ENCODE assay signal across 8 cellular contexts in the genomic region with DNA sequence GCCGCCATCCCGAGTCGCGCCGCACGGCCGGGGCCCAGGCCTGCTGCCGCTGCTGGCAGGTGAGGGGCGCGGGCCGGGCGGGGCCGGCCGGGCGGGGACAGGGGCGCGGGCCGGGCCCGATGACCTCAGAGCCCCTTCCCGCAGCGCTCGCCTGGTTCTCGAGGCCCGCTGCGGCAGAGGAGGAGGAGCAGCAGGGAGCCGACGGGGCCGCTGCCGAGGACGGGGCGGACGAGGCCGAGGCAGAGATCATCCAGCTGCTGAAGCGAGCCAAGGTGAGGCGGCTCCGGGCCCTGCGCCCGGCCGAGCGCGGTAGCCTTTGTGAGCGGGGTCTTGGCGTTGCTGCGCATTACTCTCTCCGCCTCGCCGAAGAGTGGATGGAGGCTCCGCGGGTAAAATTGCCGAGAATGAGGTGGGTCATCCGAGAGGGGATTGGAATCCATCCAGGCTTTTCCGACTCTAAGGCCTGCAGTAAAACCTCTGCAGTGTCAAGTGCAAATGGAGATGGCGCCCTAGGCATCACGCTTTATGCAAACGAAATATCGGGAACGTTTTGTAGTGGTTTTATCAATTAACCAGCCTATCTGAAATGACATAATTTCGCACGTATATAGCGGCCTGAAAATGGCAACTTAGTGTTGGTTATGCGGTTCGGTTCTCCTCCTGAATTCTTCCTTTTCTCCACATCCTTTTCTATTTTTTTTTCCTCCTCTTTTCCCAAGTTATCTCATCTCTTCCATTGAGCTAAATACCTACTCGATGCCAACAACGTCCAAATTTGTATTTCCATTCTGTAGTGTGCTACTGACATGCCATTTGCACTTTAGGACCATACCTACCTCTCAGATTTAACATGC. TPM values are rescaled to one million over a fixed set of nuclear protein-coding genes. Genes with fewer than 3 reads are reported as not detected.
A peak's percentile ranks its signal among the peaks of the same experiment; 100 is the strongest.
DNase-seq lines count a peak whose midpoint lies in the region; ATAC-seq and TF ChIP-seq lines count a peak whose summit lies in the region.

No MANE protein-coding gene starts in this region.

- H2AFZ ChIP-seq in OCI-LY3 (ENCODE audit: low read depth, low read length) = peak overlapping the region; percentile 41; the same call in 1 of the 2 replicates

- peaks cover 28% of the 10 kb centered on the region for H3K79me2 ChIP-seq in OCI-LY3 (ENCODE audit: low read length)

- peak overlapping the region; percentile 73 for H3K4me2 ChIP-seq in OCI-LY3 (ENCODE audit: low read length)

- no peaks in the 10 kb centered on the region for H3K27me3 Mint-ChIP-seq in chondrocyte (ENCODE audit: low read depth)

- peaks cover 4% of the 10 kb centered on the region for H3K9me3 Mint-ChIP-seq in chondrocyte (ENCODE audit: low read depth)

- DNase-seq in ACHN (peak; percentile 49), chondrocyte (ENCODE audit: low spot score) (no peak), lung (ENCODE audit: low spot score) (no peak), tibial artery (peak; percentile 24 to 74), NCI-H226 (no peak)

- in situ Hi-C loops in ACHN (cut with HindIII; ENCODE audit: low pct_ligation_motif_present, low pct_unique_long_range_greater_than_20kb, low sequenced_read_pairs) = no loop called here

- H3K9ac ChIP-seq in OCI-LY3 (ENCODE audit: low read length) = peak overlapping the region; percentile 85

- no peaks in the 10 kb centered on the region for H3K27me3 ChIP-seq in OCI-LY3 (ENCODE audit: low read depth, low read length)
- no peaks in the 10 kb centered on the region for H3K27me3 ChIP-seq in lung (ENCODE audit: control insufficient read depth, insufficient read depth)
- H3K27me3 ChIP-seq in tibial artery = no peaks in the 10 kb centered on the region

- peak overlapping the region; percentile 75 for H3K4me3 Mint-ChIP-seq in chondrocyte (ENCODE audit: unreplicated experiment)

- H3K36me3 ChIP-seq in OCI-LY3 (replicated peaks; ENCODE audit: low read depth, low read length) = peaks cover 21% of the 10 kb centered on the region
- peaks cover 18 to 19% of the 10 kb centered on the region in 2 donors for H3K36me3 ChIP-seq in lung (ENCODE audit: control insufficient read depth in 2 of 2, insufficient read depth in 2 of 2, low read length in 2 of 2)
- peaks cover 36 to 46% (median 40%) of the 10 kb centered on the region in 3 donors for H3K36me3 ChIP-seq in tibial artery

- H3K4me1 ChIP-seq in OCI-LY3 (ENCODE audit: low read length) = peaks cover 14% of the 10 kb centered on the region
- peaks cover 3 to 10% of the 10 kb centered on the region in 2 donors for H3K4me1 ChIP-seq in lung (ENCODE audit: control insufficient read depth in 2 of 2, insufficient read depth in 2 of 2, low read length in 2 of 2)
- H3K4me1 ChIP-seq in tibial artery = peaks cover 0 to 23% (median 15%) of the 10 kb centered on the region in 4 donors

- peak overlapping the region; percentile 59 for H3K27ac ChIP-seq in OCI-LY3 (ENCODE audit: low read length)
- H3K27ac ChIP-seq in lung (ENCODE audit: low read depth in 1 of 2, low read length in 1 of 2) = peak overlapping the region; percentile 88 to 98
- peak overlapping the region; percentile 91 to 93 for H3K27ac ChIP-seq in tibial artery

- no peak for TF ChIP-seq POLR2A in GM18505 (IDR thresholded peaks at IDR 0.05; ENCODE audit: borderline replicate concordance, extremely low read depth, insufficient read depth, insufficient read length)

- H3K9me3 ChIP-seq in OCI-LY3 (ENCODE audit: insufficient read depth, low read length) (0 out of 2 replicates have a peak, but pooled peaks cover 3% of the 10 kb centered on the region), lung (ENCODE audit: control insufficient read depth in 2 of 2, insufficient read depth in 1 of 2, low read length in 1 of 2) (no peaks in the 10 kb centered on the region), tibial artery (no peaks in the 10 kb centered on the region)

- TF ChIP-seq CTCF in OCI-LY3 (IDR thresholded peaks at IDR 0.05; ENCODE audit: low read depth, low read length) = no peak
- peak; percentile 33 for TF ChIP-seq CTCF in chondrocyte (IDR thresholded peaks at IDR 0.05)
- TF ChIP-seq CTCF in lung (IDR thresholded peaks at IDR 0.05; ENCODE audit: control extremely low read depth, extremely low read depth) = no peak
- TF ChIP-seq CTCF in tibial artery (IDR thresholded peaks at IDR 0.05) = no peak

- peak; percentile 43 for ATAC-seq in GM18505 (IDR thresholded peaks at IDR 0.05; ENCODE audit: unreplicated experiment)
- peak; percentile 26 for ATAC-seq in HG03039 (IDR thresholded peaks at IDR 0.05; ENCODE audit: unreplicated experiment)
- peak; percentile 6 for ATAC-seq in lung (ENCODE audit: insufficient read depth, low FRiP score)

- H4K20me1 ChIP-seq in OCI-LY3 (ENCODE audit: insufficient read depth, low read length) = peaks cover 7% of the 10 kb centered on the region; the same call in 1 of the 2 replicates

- WGBS in lung, 2 donors = 1% methylated on average over 39 to 64 of the region's 64 CpGs

- H3K4me3 ChIP-seq in OCI-LY3 (ENCODE audit: low read length) (peak overlapping the region; percentile 98), lung (peak overlapping the region; percentile 93), tibial artery (peak overlapping the region; percentile 77 to 88)

- peaks cover 30% of the 10 kb centered on the region for H3K4me1 Mint-ChIP-seq in chondrocyte (ENCODE audit: low read depth)

- intact Hi-C loops in tibial artery (cut with DNase I; ENCODE audit: low total_unique reads) = loop anchor here (5.0 kb wide), 1 partner anchor 738 kb away; no protein-coding TSS in a partner anchor

- H3K27ac Mint-ChIP-seq in chondrocyte (ENCODE audit: unreplicated experiment) = peak overlapping the region; percentile 89

- peaks cover 32% of the 10 kb centered on the region for H3K36me3 Mint-ChIP-seq in chondrocyte (ENCODE audit: low read depth)

RNA-seq across cellular contexts. Expression of gene TTC19, which starts 0.6 kb away (rescaled TPM):
- total RNA-seq in chondrocyte (22.9 to 28.3 TPM (median 23.7 TPM) in 3 replicates), lung (10 to 100 TPM; 51.1 to 80.1 TPM)
- 10 to 100 TPM; 19.1 to 19.5 TPM for polyA plus RNA-seq in lung

RNA-seq across cellular contexts. Expression of gene ZSWIM7, which starts 0.7 kb away (rescaled TPM):
- total RNA-seq in chondrocyte (16.7 to 18.7 TPM (median 18.2 TPM) in 3 replicates), lung (10 to 100 TPM; 17.9 to 20.5 TPM)
- polyA plus RNA-seq in lung = 10 to 100 TPM; 36.4 to 39.1 TPM

RNA-seq across cellular contexts. Expression of gene ADORA2B, which starts 55.3 kb away (rescaled TPM):
- 4.6 to 9.7 TPM (median 9.6 TPM) in 3 replicates for total RNA-seq in chondrocyte
- total RNA-seq in lung = 1 to 10 TPM; 4.2 to 9.3 TPM
- 1 to 10 TPM; 4.7 to 5.8 TPM for polyA plus RNA-seq in lung

Comparison
In these comparisons a context has a peak if more than half of its experiments do, and no peak if none do; other contexts are left out.
1. DNase-seq: peak in ACHN (single experiment) and tibial artery (2 of 2); none in chondrocyte (single experiment), lung (single experiment) and NCI-H226 (single experiment).
2. Peak in every context shown above with its lines, with median percentiles within 50 percentile points of each other: ATAC-seq, H3K27ac ChIP-seq and H3K4me3 ChIP-seq.